Comparison of ENCODE assay signal across 19 cellular contexts in genomic region chr1:163844393-163844948, GRCh38.
A peak's percentile ranks its signal among the peaks of the same experiment; 100 is the strongest.
DNase-seq lines count a peak whose midpoint lies in the region; ATAC-seq, FAIRE-seq and TF ChIP-seq lines count a peak whose summit lies in the region.
"Had no signal": no experiment of that assay in that cellular context is flagged by ENCODE, and none has a peak within 500 bp of the region (broad histone marks: within the 10 kb centered on the region; RNA-seq: fewer than 3 reads in every experiment).

No MANE protein-coding gene starts in this region.

- no peak for TF ChIP-seq CTCF in epithelial cell of esophagus (IDR thresholded peaks at IDR 0.05; ENCODE audit: insufficient read depth, low read depth, low read length, missing control alignments)
- TF ChIP-seq CTCF in mucosa of descending colon (IDR thresholded peaks at IDR 0.05) = no peak
- TF ChIP-seq CTCF in pancreas (IDR thresholded peaks at IDR 0.05) = no peak

- DNase-seq in AG08396 (ENCODE audit: low spot score) (peak; percentile 42), HT1080 (ENCODE audit: low read depth) (peak; percentile 13), epithelial cell of esophagus (ENCODE audit: low read depth) (peak; percentile 42), mucosa of descending colon (no peak), NCI-H526 treated with DMSO at 0.1 percent for 48 hours (lab: John Stamatoyannopoulos, UW) (no peak), pancreas (no peak)
- DNase-seq: activated CD4-positive, CD25-positive, alpha-beta regulatory T cell; aorta; cortex of kidney; hypothalamus; NCI-H2081 treated with DMSO at 0.1 percent for 48 hours; NCI-H774; posterior cingulate gyrus; RPMI8226; substantia nigra; T-helper 1 cell had no signal

- intact Hi-C loops in mucosa of descending colon (cut with DNase I, micrococcal nuclease) = no loop called here
- intact Hi-C loops in pancreas (cut with DNase I) = no loop called here

- H3K4me3 ChIP-seq in epithelial cell of esophagus (ENCODE audit: low read length) (no peak overlapping the region), mucosa of descending colon (no peak overlapping the region), pancreas (no peak overlapping the region)

- ATAC-seq in mucosa of descending colon (peak; percentile 36), HG03039 (IDR thresholded peaks at IDR 0.05; ENCODE audit: unreplicated experiment) (no peak), GM18517 (IDR thresholded peaks at IDR 0.05; ENCODE audit: unreplicated experiment) (no peak), pancreas (no peak)

- WGBS in pancreas, 2 donors = 24 to 52% methylated on average over 1 of the region's 1 CpG

- H3K27me3 ChIP-seq in pancreas = no peaks in the 10 kb centered on the region

- H3K27ac ChIP-seq in pancreas = no peak overlapping the region

- no peaks in the 10 kb centered on the region for H3K36me3 ChIP-seq in mucosa of descending colon (ENCODE audit: low read depth)
- no peaks in the 10 kb centered on the region for H3K36me3 ChIP-seq in pancreas

- H3K4me1 ChIP-seq in mucosa of descending colon (ENCODE audit: low read depth) (no peaks in the 10 kb centered on the region), pancreas (no peaks in the 10 kb centered on the region)

- FAIRE-seq in pancreas (lab: Jason Lieb, UNC) = no peak
- FAIRE-seq: H1 had no signal

- no peaks in the 10 kb centered on the region for H3K9me3 ChIP-seq in mucosa of descending colon
- no peaks in the 10 kb centered on the region for H3K9me3 ChIP-seq in pancreas

Comparison
In these comparisons a context has a peak if more than half of its experiments do, and no peak if none do; other contexts are left out.
1. DNase-seq: peak in AG08396 (single experiment), HT1080 (single experiment) and epithelial cell of esophagus (single experiment); none in mucosa of descending colon (0 of 3), NCI-H526 treated with DMSO at 0.1 percent for 48 hours (single experiment) and pancreas (0 of 6).